20 cellular contexts compared by ENCODE assay signal in genomic region chr11:83881428-83881827, GRCh38.
DNase-seq lines count a peak whose midpoint lies in the region; TF ChIP-seq lines count a peak whose summit lies in the region.
"Had no signal": no experiment of that assay in that cellular context is flagged by ENCODE, and none has a peak within 500 bp of the region (broad histone marks: within the 10 kb centered on the region; RNA-seq: fewer than 3 reads in every experiment).

No MANE protein-coding gene starts in this region.

- H2AFZ ChIP-seq in GM23248: no peak overlapping the region

- intact Hi-C loops in Caco-2 (cut with micrococcal nuclease; ENCODE audit: unreplicated experiment): loop anchor here (1.0 kb wide), 1 partner anchor 44 kb away; no protein-coding TSS in a partner anchor

- DNase-seq in Caco-2: peak in 1 of 2 experiments; percentile 29
- DNase-seq in GM23248: peak; percentile 10
- DNase-seq in OCI-M1 (lab: John Stamatoyannopoulos, UW): peak; percentile 36
- no peak for DNase-seq in epithelial cell of proximal tubule (ENCODE audit: low read depth)
- DNase-seq in right atrium auricular region (ENCODE audit: low spot score): no peak
- DNase-seq in DMS79 treated with DMSO at 0.1 percent for 48 hours (lab: John Stamatoyannopoulos, UW): no peak
- DNase-seq in effector CD4-positive, alpha-beta T cell: no peak
- DNase-seq: activated CD4-positive, CD25-positive, alpha-beta regulatory T cell treated with anti-CD3 and anti-CD28 coated beads, Interleukin-2, amount 50 U/mL, for 72 hours; activated CD8-positive, alpha-beta memory T cell treated with anti-CD3 and anti-CD28 coated beads for 24 hours; activated naive CD4-positive, alpha-beta T cell treated with anti-CD3 and anti-CD28 coated beads, Interleukin-2, amount 50 U/mL, for 16 hours; activated T-cell treated with anti-CD3 and anti-CD28 coated beads, Interleukin-2, amount 50 U/mL, for 48 hours; left cardiac atrium; NCI-H1436 treated with DMSO at 0.1 percent for 48 hours; NCI-H774; occipital lobe; right cardiac atrium had no signal

- H3K27me3 Mint-ChIP-seq in Caco-2 (ENCODE audit: insufficient read depth, unreplicated experiment): peaks cover 6% of the 10 kb centered on the region
- H3K27me3 Mint-ChIP-seq: memory B cell had no signal

- CTCF ChIA-PET in Caco-2 (lab: Charles Lee): interaction anchor here (0.6 to 1.0 kb wide), 2 partner anchors 45 to 1135 kb away, joined by 3 read pairs; no protein-coding TSS in a partner anchor

- H3K36me3 Mint-ChIP-seq in Caco-2 (ENCODE audit: insufficient read depth, unreplicated experiment): no peaks in the 10 kb centered on the region
- H3K36me3 Mint-ChIP-seq: memory B cell had no signal

- H3K79me2 ChIP-seq in GM23248 (ENCODE audit: insufficient read depth): no peaks in the 10 kb centered on the region

- H3K9me2 ChIP-seq in GM23248 (ENCODE audit: insufficient read depth): no peaks in the 10 kb centered on the region

- no peaks in the 10 kb centered on the region for H3K4me1 Mint-ChIP-seq in Caco-2 (ENCODE audit: low read depth, unreplicated experiment)
- H3K4me1 Mint-ChIP-seq: memory B cell had no signal

- no peak overlapping the region for H3K9ac ChIP-seq in GM23248

- no peak overlapping the region for H3K27ac Mint-ChIP-seq in Caco-2 (ENCODE audit: unreplicated experiment)
- H3K27ac Mint-ChIP-seq: memory B cell had no signal

- H3K9me3 ChIP-seq in Caco-2 (peaks cover 4% of the 10 kb centered on the region; the same call in 1 of the 2 replicates), GM23248 (ENCODE audit: low read depth) (no peaks in the 10 kb centered on the region), right atrium auricular region (no peaks in the 10 kb centered on the region)
- H3K9me3 ChIP-seq: ascending aorta, esophagus muscularis mucosa had no signal

- no peaks in the 10 kb centered on the region for H3K27me3 ChIP-seq in Caco-2 (replicated peaks; ENCODE audit: control insufficient read depth, insufficient read depth, low read length)
- no peaks in the 10 kb centered on the region for H3K27me3 ChIP-seq in GM23248 (replicated peaks; ENCODE audit: insufficient read depth)
- H3K27me3 ChIP-seq in right atrium auricular region: no peaks in the 10 kb centered on the region
- H3K27me3 ChIP-seq: ascending aorta, esophagus muscularis mucosa, gastroesophageal sphincter had no signal

- TF ChIP-seq CTCF in Caco-2 (IDR thresholded peaks at IDR 0.05; ENCODE audit: insufficient read depth in 1 of 2, low read depth in 1 of 2, low read length in 1 of 2, severe bottlenecking in 1 of 2, unreplicated experiment in 1 of 2) (peak; percentile 16 to 50), epithelial cell of proximal tubule (conservative IDR thresholded peaks at IDR 0.05; ENCODE audit: low read depth, low read length) (peak; percentile 35), right atrium auricular region (IDR thresholded peaks at IDR 0.05) (no peak)

- in situ Hi-C loops in GM23248 (cut with MboI): no loop called here

- no peak overlapping the region for H3K4me3 Mint-ChIP-seq in Caco-2 (ENCODE audit: unreplicated experiment)
- H3K4me3 Mint-ChIP-seq: memory B cell had no signal

- WGBS in GM23248 (ENCODE audit: low coverage in 1 of 2, low lambda C conversion rate in 2 of 2, missing lambda C conversion rate in 2 of 2), 2 experiments: 16 to 26% methylated on average over 1 of the region's 1 CpG

- H3K4me3 ChIP-seq in Caco-2 (ENCODE audit: low read depth, low read length) (no peak overlapping the region), GM23248 (no peak overlapping the region), epithelial cell of proximal tubule (ENCODE audit: low read depth, low read length) (no peak overlapping the region), right atrium auricular region (no peak overlapping the region)
- H3K4me3 ChIP-seq: ascending aorta, esophagus muscularis mucosa, gastroesophageal sphincter had no signal

- no peaks in the 10 kb centered on the region for H3K9me3 Mint-ChIP-seq in Caco-2 (ENCODE audit: unreplicated experiment)
- H3K9me3 Mint-ChIP-seq: memory B cell had no signal

- no peaks in the 10 kb centered on the region for H3K36me3 ChIP-seq in Caco-2 (ENCODE audit: control insufficient read depth, insufficient read depth, low read length)
- no peaks in the 10 kb centered on the region for H3K36me3 ChIP-seq in GM23248 (ENCODE audit: low read depth)
- no peaks in the 10 kb centered on the region for H3K36me3 ChIP-seq in right atrium auricular region
- H3K36me3 ChIP-seq: ascending aorta, esophagus muscularis mucosa, gastroesophageal sphincter had no signal

- H3K4me1 ChIP-seq in Caco-2: no peaks in the 10 kb centered on the region
- H3K4me1 ChIP-seq in GM23248 (ENCODE audit: insufficient read depth): no peaks in the 10 kb centered on the region
- H3K4me1 ChIP-seq in right atrium auricular region: no peaks in the 10 kb centered on the region
- H3K4me1 ChIP-seq: ascending aorta, esophagus muscularis mucosa, gastroesophageal sphincter had no signal

- BruUV-seq in Caco-2 (replicated peaks; lab: Mats Ljungman, UMichigan): no TSS peak

- POLR2A ChIA-PET in Caco-2 (lab: Charles Lee): no interaction called here

- no peak overlapping the region for H3K4me2 ChIP-seq in GM23248 (ENCODE audit: unreplicated experiment)

- no peaks in the 10 kb centered on the region for H3F3A ChIP-seq in GM23248 (ENCODE audit: insufficient read depth)

- H3K27ac ChIP-seq in GM23248: no peak overlapping the region
- no peak overlapping the region for H3K27ac ChIP-seq in right atrium auricular region
- H3K27ac ChIP-seq: ascending aorta, esophagus muscularis mucosa, gastroesophageal sphincter had no signal

- H4K20me1 ChIP-seq in GM23248 (ENCODE audit: insufficient read depth): no peaks in the 10 kb centered on the region

Comparison
In these comparisons a context has a peak if more than half of its experiments do, and no peak if none do; other contexts are left out.
1. DNase-seq: peak in GM23248 (single experiment) and OCI-M1 (single experiment); none in epithelial cell of proximal tubule (single experiment), right atrium auricular region (single experiment), DMS79 treated with DMSO at 0.1 percent for 48 hours (single experiment) and effector CD4-positive, alpha-beta T cell (single experiment).
2. CTCF ChIP-seq: peak in Caco-2 (2 of 2) and epithelial cell of proximal tubule (single experiment); none in right atrium auricular region (0 of 2).